ENCODE assay signal across 21 cellular contexts in the genomic region with DNA sequence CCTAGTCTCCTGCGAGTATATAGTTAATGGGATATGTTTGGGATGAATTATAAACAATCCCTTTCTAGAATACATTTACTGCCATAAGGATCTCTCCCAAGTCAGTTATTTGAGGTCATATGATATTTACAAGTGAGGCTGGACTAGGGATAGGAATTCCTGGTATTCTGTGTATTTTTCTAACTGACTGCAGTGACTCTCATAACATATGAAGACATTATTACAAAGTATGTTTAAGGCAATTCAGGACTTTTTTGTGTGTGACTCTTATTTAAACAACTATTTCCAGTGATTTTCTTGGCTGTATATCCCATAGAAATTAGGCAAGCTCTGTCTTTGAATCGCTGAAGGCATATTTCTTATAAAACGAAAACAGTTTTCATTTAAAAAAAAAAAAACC. TPM values are rescaled to one million over a fixed set of nuclear protein-coding genes. Genes with fewer than 3 reads are reported as not detected.
DNase-seq lines count a peak whose midpoint lies in the region; ATAC-seq and TF ChIP-seq lines count a peak whose summit lies in the region.
"Had no signal": no experiment of that assay in that cellular context is flagged by ENCODE, and none has a peak within 500 bp of the region (broad histone marks: within the 10 kb centered on the region; RNA-seq: fewer than 3 reads in every experiment).

No MANE protein-coding gene starts in this region.

- no peaks in the 10 kb centered on the region for H3K9me2 ChIP-seq in hepatocyte (replicated peaks; ENCODE audit: insufficient read depth)
- no peaks in the 10 kb centered on the region; the same call in 1 of the 2 replicates for H3K9me2 ChIP-seq in PC-9 (ENCODE audit: insufficient read depth)

- H3K4me2 ChIP-seq in hepatocyte: peak overlapping the region; percentile 38
- H3K4me2 ChIP-seq in PC-9: no peak overlapping the region

- H4K20me1 ChIP-seq in hepatocyte (ENCODE audit: insufficient read depth, poor library complexity, severe bottlenecking): no peaks in the 10 kb centered on the region
- no peaks in the 10 kb centered on the region for H4K20me1 ChIP-seq in PC-9 (ENCODE audit: insufficient read depth)

- TF ChIP-seq EP300 in stomach (IDR thresholded peaks at IDR 0.05): no peak

- TF ChIP-seq CTCF in cardiac fibroblast (IDR thresholded peaks at IDR 0.05; ENCODE audit: low read depth, low read length) (no peak), hepatocyte (IDR thresholded peaks at IDR 0.05; ENCODE audit: poor library complexity) (no peak), stomach (IDR thresholded peaks at IDR 0.05) (no peak), PC-9 (conservative IDR thresholded peaks at IDR 0.05) (no peak)

- H3K9me3 ChIP-seq in hepatocyte (ENCODE audit: low read depth): no peaks in the 10 kb centered on the region
- H3K9me3 ChIP-seq in stomach: no peaks in the 10 kb centered on the region
- H3K9me3 ChIP-seq in PC-9 (ENCODE audit: insufficient read depth, low read depth): no peaks in the 10 kb centered on the region; the same call in 1 of the 2 replicates
- H3K9me3 ChIP-seq: tibial nerve had no signal

- no peaks in the 10 kb centered on the region for H3K36me3 ChIP-seq in hepatocyte (replicated peaks; ENCODE audit: insufficient read depth, low read depth)
- no peaks in the 10 kb centered on the region for H3K36me3 ChIP-seq in stomach
- H3K36me3 ChIP-seq in PC-9 (ENCODE audit: low read depth): no peaks in the 10 kb centered on the region
- H3K36me3 ChIP-seq: tibial nerve had no signal

- H3K4me1 ChIP-seq in hepatocyte (ENCODE audit: insufficient read depth): peaks cover 11% of the 10 kb centered on the region
- peaks cover 0 to 25% (median 2%) of the 10 kb centered on the region in 4 donors for H3K4me1 ChIP-seq in stomach
- H3K4me1 ChIP-seq in PC-9 (replicated peaks; ENCODE audit: insufficient read depth): peaks cover 54% of the 10 kb centered on the region

- peaks cover 23% of the 10 kb centered on the region; the same call in 1 of the 2 replicates for H3F3A ChIP-seq in PC-9 (ENCODE audit: insufficient read depth, low read depth)

- intact Hi-C loops in stomach (cut with DNase I; ENCODE audit: low total_unique reads): no loop called here
- intact Hi-C loops in PC-9 (cut with micrococcal nuclease; ENCODE audit: unreplicated experiment): loop anchor here (1.0 kb wide), 1 partner anchor 21 kb away; no protein-coding TSS in a partner anchor

- H2AFZ ChIP-seq in hepatocyte (no peak overlapping the region), PC-9 (no peak overlapping the region)

- H3K4me3 ChIP-seq in cardiac fibroblast (replicated peaks in 1 of 2; ENCODE audit: low read depth in 2 of 2, low read length in 2 of 2): no peak overlapping the region
- H3K4me3 ChIP-seq in hepatocyte: no peak overlapping the region
- no peak overlapping the region for H3K4me3 ChIP-seq in stomach
- H3K4me3 ChIP-seq in PC-9: no peak overlapping the region
- H3K4me3 ChIP-seq: tibial nerve had no signal

- H3K27ac ChIP-seq in hepatocyte (peak overlapping the region; percentile 67), stomach (peak overlapping the region in 3 of 5 donors; percentile 5 to 31 (median 7)), PC-9 (no peak overlapping the region)
- H3K27ac ChIP-seq: tibial nerve had no signal

- ATAC-seq in HG02642 (IDR thresholded peaks at IDR 0.05; ENCODE audit: poor library complexity, unreplicated experiment) (no peak), GM18502 (IDR thresholded peaks at IDR 0.05; ENCODE audit: poor library complexity, unreplicated experiment) (no peak)
- ATAC-seq: activated CD8-positive, alpha-beta T cell treated with anti-CD3 and anti-CD28 coated beads for 36 hours; activated T-cell treated with anti-CD3 and anti-CD28 coated beads, Interleukin-2, amount 50 U/mL, for 4 hours; stimulated activated naive B cell treated with anti-CD40 and anti-IgM and Interleukin-4, amounts not matched to agents 10 μg/mL and 1 μg/mL and 100 μg/mL, for 72 hours had no signal

- H3K79me2 ChIP-seq in hepatocyte: no peaks in the 10 kb centered on the region
- no peaks in the 10 kb centered on the region for H3K79me2 ChIP-seq in PC-9 (ENCODE audit: low read depth)

- CTCF ChIA-PET in PC-9 (lab: Charles Lee): interaction anchor here (0.6 to 1.0 kb wide), 3 partner anchors 12 to 1563 kb away, joined by 3 to 4 read pairs (median 3); no protein-coding TSS in a partner anchor

- no TSS peak for BruUV-seq in PC-9 (replicated peaks; lab: Mats Ljungman, UMichigan)

- no peak for TF ChIP-seq POLR2A in stomach (IDR thresholded peaks at IDR 0.05)

- POLR2A ChIA-PET in PC-9 (lab: Charles Lee; ENCODE audit: unreplicated experiment): no interaction called here

- 54% methylated on average over 3 of the region's 3 CpGs for WGBS in hepatocyte (ENCODE audit: low lambda C conversion rate, missing lambda C conversion rate)
- WGBS in stomach, 5 donors: 60 to 78% (median 72%) methylated on average over 3 of the region's 3 CpGs

- H3K27me3 ChIP-seq in hepatocyte (no peaks in the 10 kb centered on the region), stomach (no peaks in the 10 kb centered on the region), PC-9 (ENCODE audit: insufficient read depth, low read depth) (no peaks in the 10 kb centered on the region)
- H3K27me3 ChIP-seq: tibial nerve had no signal

- DNase-seq in HCEC 1CT (peak; percentile 47), cardiac fibroblast (ENCODE audit: low read depth in 2 of 2) (peak; percentile 40 to 59), hepatocyte (ENCODE audit: low spot score) (no peak), stomach (no peak), Kasumi-1 (lab: John Stamatoyannopoulos, UW) (no peak), PC-9 (no peak)
- DNase-seq: activated CD4-positive, CD25-positive, alpha-beta regulatory T cell; activated CD8-positive, alpha-beta T cell treated with anti-CD3 and anti-CD28 coated beads for 36 hours; activated naive CD4-positive, alpha-beta T cell treated with Interleukin-2 at 50 U/mL for 16 hours; activated T-cell treated with anti-CD3 and anti-CD28 coated beads, Interleukin-2, amount 50 U/mL, for 4 hours; cerebellar nuclear complex; COR-L47; hypothalamus; NCI-H1436; NCI-H524; RPMI8226; stimulated activated naive B cell treated with anti-CD40 and anti-IgM and Interleukin-4, amounts not matched to agents 10 μg/mL and 1 μg/mL and 100 μg/mL, for 72 hours; T1000 had no signal

RNA-seq across cellular contexts. Expression of a gene that starts 18.4 kb away (rescaled TPM):
- 61.9 and 73.4 TPM in 2 replicates for total RNA-seq in hepatocyte
- 141 and 164 TPM in 2 replicates for polyA plus RNA-seq in hepatocyte
- total RNA-seq in stomach: 10 to 100 TPM in 4 of 5 donors, 1 to 10 TPM in 1; 7.8 to 77.0 (median 34.1) TPM
- polyA plus RNA-seq in stomach: 10 to 100 TPM in 2 of 3 donors, 1 to 10 TPM in 1; 9.5 to 13.6 (median 11.2) TPM
- total RNA-seq in PC-9 (2021): 7.2 and 7.8 TPM in 2 replicates

Comparison
In these comparisons a context has a peak if more than half of its experiments do, and no peak if none do; other contexts are left out.
1. DNase-seq: peak in HCEC 1CT (single experiment) and cardiac fibroblast (2 of 2); none in hepatocyte (single experiment), stomach (single experiment), Kasumi-1 (0 of 2) and PC-9 (0 of 2).